ENCODE assay signal across 10 cellular contexts in the genomic region with DNA sequence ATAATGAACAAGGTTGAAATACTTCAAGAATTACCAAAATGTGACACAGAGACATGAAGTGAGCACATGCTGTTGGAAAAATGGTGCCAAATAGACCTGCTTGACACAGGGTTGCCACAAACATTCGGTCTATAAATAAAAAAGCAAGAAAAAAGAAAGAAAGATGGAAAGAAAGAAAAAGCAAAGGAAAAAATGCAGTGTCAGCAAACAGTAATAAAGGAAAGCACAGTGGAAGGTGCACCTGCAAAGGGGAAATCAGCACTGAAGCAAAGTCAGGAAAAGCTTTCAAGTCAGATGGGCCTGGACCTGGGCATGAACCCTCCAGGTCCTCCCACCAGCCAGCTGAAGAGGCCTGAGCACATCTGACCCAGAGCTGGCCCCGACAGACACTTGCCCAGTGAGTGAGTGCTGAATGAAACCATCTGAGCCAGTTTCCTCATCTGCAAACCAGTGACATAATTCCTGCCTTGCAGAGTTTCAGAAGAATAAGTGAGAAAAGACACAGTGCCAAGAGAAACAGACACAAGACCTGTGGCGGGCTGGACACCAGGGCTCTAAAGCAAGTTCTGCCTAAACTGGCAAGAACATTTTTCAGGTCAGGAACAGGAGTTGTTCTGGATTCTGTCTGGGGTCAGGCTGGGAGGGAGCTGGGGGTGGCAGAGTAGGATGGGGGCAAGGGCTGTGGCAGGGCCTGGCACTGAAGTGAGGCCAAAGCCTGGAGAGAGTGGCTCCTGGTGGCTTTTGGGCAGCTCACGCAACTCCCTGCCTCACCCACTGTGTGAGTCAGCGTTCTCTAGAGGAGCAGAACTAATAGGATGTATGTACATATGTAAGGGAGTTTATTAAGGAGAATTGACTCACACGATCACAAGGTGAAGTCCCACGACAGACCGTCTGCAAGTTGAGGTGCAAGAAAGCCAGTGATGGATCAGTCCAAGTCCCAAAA. TPM values are rescaled to one million over a fixed set of nuclear protein-coding genes. Genes with fewer than 3 reads are reported as not detected.
DNase-seq lines count a peak whose midpoint lies in the region; ATAC-seq lines count a peak whose summit lies in the region.
"Had no signal": no experiment of that assay in that cellular context is flagged by ENCODE, and none has a peak within 500 bp of the region (broad histone marks: within the 10 kb centered on the region; RNA-seq: fewer than 3 reads in every experiment).

No MANE protein-coding gene starts in this region.

- ATAC-seq in T-cell (replicated peaks in 1 of 4) (peak in 1 of 4 experiments; percentile 14), GM19452 (IDR thresholded peaks at IDR 0.05; ENCODE audit: unreplicated experiment) (no peak)
- no peak for ATAC-seq in stimulated activated naive B cell treated with anti-CD40 and anti-IgM and Interleukin-4, amounts not matched to agents 10 μg/mL and 1 μg/mL and 100 μg/mL, for 72 hours (replicated peaks)

- no peaks in the 10 kb centered on the region for H3K27me3 ChIP-seq in esophagus (ENCODE audit: control insufficient read depth in 1 of 2, insufficient read depth in 2 of 2, low read length in 2 of 2)

- H3K9me3 ChIP-seq in esophagus (ENCODE audit: control insufficient read depth in 2 of 2, insufficient read depth in 1 of 2, low read depth in 1 of 2, low read length in 1 of 2), result no peaks in the 10 kb centered on the region

- POLR2A ChIA-PET in T-cell (lab: Charles Lee), result no interaction called here

- WGBS in esophagus, 2 donors, result 60 to 61% methylated on average over 8 of the region's 8 CpGs

- H3K4me1 ChIP-seq in esophagus (ENCODE audit: control insufficient read depth in 2 of 2, insufficient read depth in 2 of 2, low read length in 1 of 2), result peaks cover 3 to 8% of the 10 kb centered on the region in 2 donors

- DNase-seq in activated naive CD4-positive, alpha-beta T cell treated with anti-CD3 and anti-CD28 coated beads, Interleukin-2, amount 10 ng/mL, durations not matched to agents 7 days and 5 days, result no peak
- DNase-seq in activated naive CD4-positive, alpha-beta T cell treated with anti-CD3 and anti-CD28 coated beads, Interleukin-2, amount 50 U/mL, for 16 hours, result no peak
- no peak for DNase-seq in T-cell
- no peak for DNase-seq in stimulated activated naive B cell treated with anti-CD40 and anti-IgM and Interleukin-4, amounts not matched to agents 10 μg/mL and 1 μg/mL and 100 μg/mL, for 72 hours
- no peak for DNase-seq in NCI-H1417 (lab: John Stamatoyannopoulos, UW)
- DNase-seq in NCI-H146 treated with DMSO at 0.1 percent for 48 hours (lab: John Stamatoyannopoulos, UW; ENCODE audit: unreplicated experiment), result no peak
- DNase-seq: foreskin melanocyte had no signal

- H3K27me3 Mint-ChIP-seq in activated naive CD4-positive, alpha-beta T cell treated with anti-CD3 and anti-CD28 coated beads, Interleukin-2, amount 10 ng/mL, durations not matched to agents 7 days and 5 days, result peaks cover under 1% of the 10 kb centered on the region
- H3K27me3 Mint-ChIP-seq in T-cell, result no peaks in the 10 kb centered on the region
- H3K27me3 Mint-ChIP-seq in stimulated activated naive B cell treated with anti-CD40 and anti-IgM and Interleukin-4, amounts not matched to agents 10 μg/mL and 1 μg/mL and 100 μg/mL, for 72 hours, result no peaks in the 10 kb centered on the region

- H3K4me1 Mint-ChIP-seq in activated naive CD4-positive, alpha-beta T cell treated with anti-CD3 and anti-CD28 coated beads, Interleukin-2, amount 10 ng/mL, durations not matched to agents 7 days and 5 days, result peaks cover 29% of the 10 kb centered on the region
- H3K4me1 Mint-ChIP-seq in T-cell, result peaks cover 67 to 78% (median 75%) of the 10 kb centered on the region in 3 donors
- peaks cover 64 to 90% of the 10 kb centered on the region in 2 donors for H3K4me1 Mint-ChIP-seq in stimulated activated naive B cell treated with anti-CD40 and anti-IgM and Interleukin-4, amounts not matched to agents 10 μg/mL and 1 μg/mL and 100 μg/mL, for 72 hours

- no peak overlapping the region for H3K4me3 ChIP-seq in esophagus (ENCODE audit: low read depth in 1 of 2, low read length in 2 of 2)
- H3K4me3 ChIP-seq: GM12878 had no signal

- peaks cover 27% of the 10 kb centered on the region for H3K36me3 Mint-ChIP-seq in activated naive CD4-positive, alpha-beta T cell treated with anti-CD3 and anti-CD28 coated beads, Interleukin-2, amount 10 ng/mL, durations not matched to agents 7 days and 5 days
- peaks cover 6% of the 10 kb centered on the region for H3K36me3 Mint-ChIP-seq in T-cell
- peaks cover 38 to 56% of the 10 kb centered on the region in 2 donors for H3K36me3 Mint-ChIP-seq in stimulated activated naive B cell treated with anti-CD40 and anti-IgM and Interleukin-4, amounts not matched to agents 10 μg/mL and 1 μg/mL and 100 μg/mL, for 72 hours

- H3K9me3 Mint-ChIP-seq in activated naive CD4-positive, alpha-beta T cell treated with anti-CD3 and anti-CD28 coated beads, Interleukin-2, amount 10 ng/mL, durations not matched to agents 7 days and 5 days, result no peaks in the 10 kb centered on the region
- no peaks in the 10 kb centered on the region for H3K9me3 Mint-ChIP-seq in T-cell
- no peaks in the 10 kb centered on the region for H3K9me3 Mint-ChIP-seq in stimulated activated naive B cell treated with anti-CD40 and anti-IgM and Interleukin-4, amounts not matched to agents 10 μg/mL and 1 μg/mL and 100 μg/mL, for 72 hours

- H3K4me3 Mint-ChIP-seq in activated naive CD4-positive, alpha-beta T cell treated with anti-CD3 and anti-CD28 coated beads, Interleukin-2, amount 10 ng/mL, durations not matched to agents 7 days and 5 days, result no peak overlapping the region
- H3K4me3 Mint-ChIP-seq in T-cell, result no peak overlapping the region
- peak overlapping the region in 1 of 2 donors; percentile 15 for H3K4me3 Mint-ChIP-seq in stimulated activated naive B cell treated with anti-CD40 and anti-IgM and Interleukin-4, amounts not matched to agents 10 μg/mL and 1 μg/mL and 100 μg/mL, for 72 hours

- H3K36me3 ChIP-seq in esophagus (ENCODE audit: control insufficient read depth in 2 of 2, insufficient read depth in 2 of 2, low read length in 1 of 2), result no peaks in the 10 kb centered on the region

- peak overlapping the region; percentile 50 for H3K27ac Mint-ChIP-seq in activated naive CD4-positive, alpha-beta T cell treated with anti-CD3 and anti-CD28 coated beads, Interleukin-2, amount 10 ng/mL, durations not matched to agents 7 days and 5 days
- H3K27ac Mint-ChIP-seq in T-cell, result peak overlapping the region; percentile 10 to 83
- H3K27ac Mint-ChIP-seq in stimulated activated naive B cell treated with anti-CD40 and anti-IgM and Interleukin-4, amounts not matched to agents 10 μg/mL and 1 μg/mL and 100 μg/mL, for 72 hours, result peak overlapping the region; percentile 75

- peak overlapping the region; percentile 40 to 67 for H3K27ac ChIP-seq in esophagus (ENCODE audit: low read depth in 2 of 2, low read length in 1 of 2)

- CTCF ChIA-PET in activated naive CD4-positive, alpha-beta T cell treated with anti-CD3 and anti-CD28 coated beads, Interleukin-2, amount 10 ng/mL, durations not matched to agents 7 days and 5 days (lab: Charles Lee), result interaction anchor here (1.8 kb wide), 1 partner anchor 11 kb away, joined by 7 read pairs; no protein-coding TSS in a partner anchor
- CTCF ChIA-PET in T-cell (lab: Charles Lee), result interaction anchor here in 1 of 2 donors (0.6 kb wide), 1 partner anchor 961 kb away, joined by 6 read pairs; no protein-coding TSS in a partner anchor

RNA-seq across cellular contexts. Expression of gene MICB, which starts 23.9 kb away (rescaled TPM):
- 10 to 100 TPM; 15.7 to 21.7 (median 16.1) TPM for total RNA-seq in T-cell
- polyA plus RNA-seq in esophagus, result under 1 TPM; 0.29 to 0.77 TPM

RNA-seq across cellular contexts. Expression of gene MCCD1, which starts 54.7 kb away (rescaled TPM):
- total RNA-seq in T-cell, result not detected
- polyA plus RNA-seq in esophagus, result not detected
- total RNA-seq: GM12878 had no signal
- polyA plus RNA-seq: GM12878 had no signal
